In genomic region chr9:124741149-124741548, GRCh38 we compare ENCODE assay signal across 1 cellular context.
TF ChIP-seq lines count a peak whose summit lies in the region.

No MANE protein-coding gene starts in this region.

TF ChIP-seq in WTC11, 78 proteins besides CTCF, POLR2A, EP300 and RAD21 (continued from another document):
- no peak for TF ChIP-seq NFYB (CRISPR knock-in tag; conservative IDR thresholded peaks at IDR 0.05; ENCODE audit: low read depth)
- TF ChIP-seq USF2 (CRISPR knock-in tag; IDR thresholded peaks at IDR 0.05), result no peak
- no peak for TF ChIP-seq ZNF416 (CRISPR knock-in tag; IDR thresholded peaks at IDR 0.05)
- TF ChIP-seq FOXK1 (CRISPR knock-in tag; IDR thresholded peaks at IDR 0.05), result no peak
- no peak for TF ChIP-seq ZMAT4 (CRISPR knock-in tag; IDR thresholded peaks at IDR 0.05)
- no peak for TF ChIP-seq ZNF219 (CRISPR knock-in tag; IDR thresholded peaks at IDR 0.05; ENCODE audit: borderline replicate concordance)
- TF ChIP-seq ZNF138 (CRISPR knock-in tag; conservative IDR thresholded peaks at IDR 0.05), result no peak
- TF ChIP-seq ZNF425 (CRISPR knock-in tag; conservative IDR thresholded peaks at IDR 0.05), result no peak
- TF ChIP-seq JUN (CRISPR knock-in tag; IDR thresholded peaks at IDR 0.05), result no peak
- TF ChIP-seq RELA (CRISPR knock-in tag; IDR thresholded peaks at IDR 0.05; ENCODE audit: borderline replicate concordance), result no peak
- no peak for TF ChIP-seq ZNF281 (CRISPR knock-in tag; IDR thresholded peaks at IDR 0.05)
- no peak for TF ChIP-seq ZNF396 (CRISPR knock-in tag; IDR thresholded peaks at IDR 0.05; ENCODE audit: borderline replicate concordance)
- TF ChIP-seq ZNF263 (CRISPR knock-in tag; IDR thresholded peaks at IDR 0.05; ENCODE audit: low read depth), result no peak
